Comparison of ENCODE assay signal across 8 cellular contexts in genomic region chr6:127266178-127266891, GRCh38.
DNase-seq lines count a peak whose midpoint lies in the region; ATAC-seq and TF ChIP-seq lines count a peak whose summit lies in the region.

A gene with protein sequence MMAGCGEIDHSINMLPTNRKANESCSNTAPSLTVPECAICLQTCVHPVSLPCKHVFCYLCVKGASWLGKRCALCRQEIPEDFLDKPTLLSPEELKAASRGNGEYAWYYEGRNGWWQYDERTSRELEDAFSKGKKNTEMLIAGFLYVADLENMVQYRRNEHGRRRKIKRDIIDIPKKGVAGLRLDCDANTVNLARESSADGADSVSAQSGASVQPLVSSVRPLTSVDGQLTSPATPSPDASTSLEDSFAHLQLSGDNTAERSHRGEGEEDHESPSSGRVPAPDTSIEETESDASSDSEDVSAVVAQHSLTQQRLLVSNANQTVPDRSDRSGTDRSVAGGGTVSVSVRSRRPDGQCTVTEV (plus strand): TSS chr6:127266864. CDS start chr6:127280339, 13,475 bp downstream.

- DNase-seq in AG20443 (ENCODE audit: low spot score) = peak; percentile 97
- peak; percentile 83 for DNase-seq in NCI-H345 (lab: John Stamatoyannopoulos, UW)
- DNase-seq in activated CD4-positive, alpha-beta T cell treated with anti-CD3 and anti-CD28 coated beads for 1 hour = peak; percentile 52
- peak; percentile 91 for DNase-seq in choroid plexus epithelial cell (ENCODE audit: low read depth)
- peak; percentile 85 for DNase-seq in kidney tubule cell (ENCODE audit: low spot score)
- DNase-seq in stimulated activated CD4-positive, alpha-beta T cell treated with anti-CD3 and anti-CD28 coated beads, Interleukin-1b, Interleukin-23, amount 100 ng/mL, for 1 hour (ENCODE audit: low read depth in 2 of 2) = peak; percentile 27 to 32

- H3K4me3 ChIP-seq in choroid plexus epithelial cell (ENCODE audit: low read depth, low read length) = peak within 1 kb of the TSS; percentile 91

- peak; percentile 83 for TF ChIP-seq CTCF in choroid plexus epithelial cell (conservative IDR thresholded peaks at IDR 0.05; ENCODE audit: low read depth, low read length)

- ATAC-seq in GM19023 (IDR thresholded peaks at IDR 0.05; ENCODE audit: unreplicated experiment) = peak; percentile 88
- ATAC-seq in HG03342 (IDR thresholded peaks at IDR 0.05; ENCODE audit: unreplicated experiment) = peak; percentile 81

Comparison
In these comparisons a context has a peak if more than half of its experiments do, and no peak if none do; other contexts are left out.
1. Peak in every context shown above with its lines: DNase-seq, ATAC-seq and H3K4me3 ChIP-seq.
2. DNase-seq: peak in every context shown above with its lines; median percentile 97 in AG20443; 91 in choroid plexus epithelial cell; 85 in kidney tubule cell; 83 in NCI-H345; 52 in activated CD4-positive, alpha-beta T cell treated with anti-CD3 and anti-CD28 coated beads for 1 hour; 30 in stimulated activated CD4-positive, alpha-beta T cell treated with anti-CD3 and anti-CD28 coated beads, Interleukin-1b, Interleukin-23, amount 100 ng/mL, for 1 hour.